10 cellular contexts compared by ENCODE assay signal in the genomic region with DNA sequence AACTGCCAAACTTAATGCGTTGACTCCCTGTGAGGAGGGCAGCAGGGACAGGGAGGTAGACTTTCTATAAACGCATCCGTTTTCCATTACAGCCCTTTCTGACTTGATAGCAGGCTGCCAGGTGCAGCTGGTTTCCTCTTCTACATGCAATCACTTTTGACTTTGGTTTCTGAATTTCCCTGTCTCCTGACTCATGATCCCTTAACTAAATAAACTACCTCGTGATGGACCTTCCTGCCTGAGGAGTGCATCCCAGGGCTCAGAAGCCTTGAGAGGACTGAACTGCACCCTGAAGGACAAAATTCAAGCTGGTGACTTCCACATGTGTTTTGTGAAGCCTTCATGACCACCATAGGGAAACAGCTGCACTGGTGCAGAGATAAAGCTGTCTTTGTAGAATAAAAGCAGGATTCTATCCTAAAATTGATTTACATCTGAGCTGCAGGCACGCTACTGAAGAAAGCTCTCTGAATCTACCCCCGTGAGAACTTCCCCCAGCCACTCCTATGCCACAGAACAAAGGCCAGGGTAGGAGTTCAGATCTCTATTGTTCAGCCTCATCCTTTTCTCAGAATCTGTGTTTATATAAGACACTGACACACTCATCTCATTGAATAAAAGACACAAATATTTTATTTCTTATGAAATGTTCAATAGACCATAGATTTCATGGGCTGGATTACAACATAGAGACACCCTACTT.
DNase-seq lines count a peak whose midpoint lies in the region; ATAC-seq, FAIRE-seq and TF ChIP-seq lines count a peak whose summit lies in the region.
"Had no signal": no experiment of that assay in that cellular context is flagged by ENCODE, and none has a peak within 500 bp of the region (broad histone marks: within the 10 kb centered on the region; RNA-seq: fewer than 3 reads in every experiment).

No MANE protein-coding gene starts in this region.

- no peaks in the 10 kb centered on the region for H4K20me1 ChIP-seq in GM12878 (ENCODE audit: control insufficient read depth, insufficient read depth)

- no peak overlapping the region for H3K4me3 ChIP-seq in Jurkat, Clone E6-1 (ENCODE audit: low read length)
- no peak overlapping the region for H3K4me3 ChIP-seq in GM12878

- CTCF ChIA-PET in GM12878 (lab: Yijun Ruan, JAX): interaction anchor here (1.0 to 1.3 kb wide), 2 partner anchors 24 to 261 kb away, joined by 3 read pairs; no protein-coding TSS in a partner anchor

- H3K4me1 Mint-ChIP-seq in nephron: peaks cover 10% of the 10 kb centered on the region

- whole genome bisulfite sequencing in GM12878 (ENCODE audit: insufficient coverage, insufficient replicate concordance, low lambda C conversion rate, missing lambda C conversion rate): 29% methylated on average over 6 of the region's 6 CpGs

- SMC1A ChIA-PET in GM12878 (lab: Charles Lee; ENCODE audit: uncharacterized antibody, unreplicated experiment): interaction anchor here (0.7 to 3.2 kb wide), 12 partner anchors 9 to 260 kb away, joined by 3 to 13 read pairs (median 4); no protein-coding TSS in a partner anchor

- no peak overlapping the region for H3K4me3 Mint-ChIP-seq in nephron

- TF ChIP-seq RAD21 in GM12878 (IDR thresholded peaks at IDR 0.05; ENCODE audit: insufficient read depth, low read depth, low read length): no peak

- no peaks in the 10 kb centered on the region for H3K79me2 ChIP-seq in GM12878 (ENCODE audit: control insufficient read depth, insufficient read depth, low read length)

- H3K4me2 ChIP-seq in GM12878 (ENCODE audit: control insufficient read depth, insufficient read depth): peak overlapping the region; percentile 20; the same call in 1 of the 2 replicates

- no peak for TF ChIP-seq POLR2A in GM12878 (IDR thresholded peaks at IDR 0.05; ENCODE audit: low read depth, low read length)

- H3K27ac Mint-ChIP-seq in nephron: peak overlapping the region in 2 of 3 experiments; percentile 45 to 50

- H3K9me3 ChIP-seq in GM12878 (replicated peaks; ENCODE audit: control insufficient read depth, insufficient read depth, low read length): no peaks in the 10 kb centered on the region

- intact Hi-C loops in GM12878 (cut with micrococcal nuclease; ENCODE audit: unreplicated experiment): no loop called here

- peak; percentile 47 for FAIRE-seq in GM12878 (lab: Jason Lieb, UNC)

- no peaks in the 10 kb centered on the region for H3K36me3 Mint-ChIP-seq in nephron (ENCODE audit: low read depth)

- BruUV-seq in GM12878 (replicated peaks; lab: Mats Ljungman, UMichigan): no TSS peak

- H3K4me1 ChIP-seq in GM12878 (ENCODE audit: control insufficient read depth, insufficient read depth, low read length): no peaks in the 10 kb centered on the region

- TF ChIP-seq EP300 in GM12878 (IDR thresholded peaks at IDR 0.05; ENCODE audit: borderline replicate concordance in 1 of 2, control insufficient read depth in 1 of 2, low read depth in 2 of 2, low read length in 2 of 2): no peak

- H3K27me3 Mint-ChIP-seq in nephron (ENCODE audit: low read depth): peaks cover 4% of the 10 kb centered on the region

- H3K27me3 ChIP-seq in GM12878 (replicated peaks in 1 of 2; ENCODE audit: control insufficient read depth in 2 of 2, insufficient read depth in 2 of 2, low read length in 1 of 2): no peaks in the 10 kb centered on the region

- in situ Hi-C loops in GM12878 (cut with MboI): no loop called here

- DNase-seq in EH (ENCODE audit: low read depth): peak; percentile 24
- peak; percentile 71 for DNase-seq in Jurkat, Clone E6-1 (ENCODE audit: low read depth, low spot score)
- DNase-seq in GM12878 (ENCODE audit: low read depth, low spot score): no peak
- DNase-seq in SIG-M5 (lab: John Stamatoyannopoulos, UW): no peak
- no peak for DNase-seq in NCI-H82 (lab: John Stamatoyannopoulos, UW)
- DNase-seq: Calu3, erythroblast had no signal

- POLR2A ChIA-PET in GM12878 (lab: Charles Lee): interaction anchor here (0.9 kb wide), 1 partner anchor 53 kb away, joined by 3 read pairs; no protein-coding TSS in a partner anchor

- H3K27ac ChIP-seq in GM12878 (ENCODE audit: control insufficient read depth, insufficient read depth): no peak overlapping the region

- H2AFZ ChIP-seq in GM12878 (ENCODE audit: control insufficient read depth, low read depth, low read length): no peak overlapping the region

- H3K9ac ChIP-seq in GM12878 (ENCODE audit: control insufficient read depth, insufficient read depth, low read length): no peak overlapping the region

- peak; percentile 35 for ATAC-seq in GM12878
- ATAC-seq in GM18519 (IDR thresholded peaks at IDR 0.05; ENCODE audit: low FRiP score, unreplicated experiment): no peak
- no peak for ATAC-seq in HG02588 (IDR thresholded peaks at IDR 0.05; ENCODE audit: unreplicated experiment)

- TF ChIP-seq CTCF in GM12878 (IDR thresholded peaks at IDR 0.05 in 2 of 3, conservative IDR thresholded peaks at IDR 0.05 in 1 of 3; ENCODE audit: control insufficient read depth in 2 of 3, extremely low read depth in 1 of 3, insufficient read depth in 1 of 3, low read depth in 3 of 3, low read length in 3 of 3) (no peak), nephron (IDR thresholded peaks at IDR 0.05; ENCODE audit: unreplicated experiment in 3 of 3) (no peak)

- no peaks in the 10 kb centered on the region for H3K36me3 ChIP-seq in GM12878 (ENCODE audit: control insufficient read depth in 2 of 2, insufficient read depth in 2 of 2, low read length in 1 of 2)

- RAD21 ChIA-PET in GM12878 (lab: Charles Lee; ENCODE audit: unreplicated experiment): interaction anchor here (0.8 to 2.2 kb wide), 8 partner anchors 9 to 566 kb away, joined by 3 to 14 read pairs (median 4); no protein-coding TSS in a partner anchor

- no peaks in the 10 kb centered on the region for H3K9me3 Mint-ChIP-seq in nephron

TF ChIP-seq in GM12878, 131 proteins besides CTCF, POLR2A, EP300 and RAD21:
- TF ChIP-seq TAF1 (IDR thresholded peaks at IDR 0.05; ENCODE audit: borderline replicate concordance, low read depth, low read length): no peak
- TF ChIP-seq PML (IDR thresholded peaks at IDR 0.05; ENCODE audit: low read length): no peak
- TF ChIP-seq, protein P1, sequence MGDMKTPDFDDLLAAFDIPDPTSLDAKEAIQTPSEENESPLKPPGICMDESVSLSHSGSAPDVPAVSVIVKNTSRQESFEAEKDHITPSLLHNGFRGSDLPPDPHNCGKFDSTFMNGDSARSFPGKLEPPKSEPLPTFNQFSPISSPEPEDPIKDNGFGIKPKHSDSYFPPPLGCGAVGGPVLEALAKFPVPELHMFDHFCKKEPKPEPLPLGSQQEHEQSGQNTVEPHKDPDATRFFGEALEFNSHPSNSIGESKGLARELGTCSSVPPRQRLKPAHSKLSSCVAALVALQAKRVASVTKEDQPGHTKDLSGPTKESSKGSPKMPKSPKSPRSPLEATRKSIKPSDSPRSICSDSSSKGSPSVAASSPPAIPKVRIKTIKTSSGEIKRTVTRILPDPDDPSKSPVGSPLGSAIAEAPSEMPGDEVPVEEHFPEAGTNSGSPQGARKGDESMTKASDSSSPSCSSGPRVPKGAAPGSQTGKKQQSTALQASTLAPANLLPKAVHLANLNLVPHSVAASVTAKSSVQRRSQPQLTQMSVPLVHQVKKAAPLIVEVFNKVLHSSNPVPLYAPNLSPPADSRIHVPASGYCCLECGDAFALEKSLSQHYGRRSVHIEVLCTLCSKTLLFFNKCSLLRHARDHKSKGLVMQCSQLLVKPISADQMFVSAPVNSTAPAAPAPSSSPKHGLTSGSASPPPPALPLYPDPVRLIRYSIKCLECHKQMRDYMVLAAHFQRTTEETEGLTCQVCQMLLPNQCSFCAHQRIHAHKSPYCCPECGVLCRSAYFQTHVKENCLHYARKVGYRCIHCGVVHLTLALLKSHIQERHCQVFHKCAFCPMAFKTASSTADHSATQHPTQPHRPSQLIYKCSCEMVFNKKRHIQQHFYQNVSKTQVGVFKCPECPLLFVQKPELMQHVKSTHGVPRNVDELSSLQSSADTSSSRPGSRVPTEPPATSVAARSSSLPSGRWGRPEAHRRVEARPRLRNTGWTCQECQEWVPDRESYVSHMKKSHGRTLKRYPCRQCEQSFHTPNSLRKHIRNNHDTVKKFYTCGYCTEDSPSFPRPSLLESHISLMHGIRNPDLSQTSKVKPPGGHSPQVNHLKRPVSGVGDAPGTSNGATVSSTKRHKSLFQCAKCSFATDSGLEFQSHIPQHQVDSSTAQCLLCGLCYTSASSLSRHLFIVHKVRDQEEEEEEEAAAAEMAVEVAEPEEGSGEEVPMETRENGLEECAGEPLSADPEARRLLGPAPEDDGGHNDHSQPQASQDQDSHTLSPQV (IDR thresholded peaks at IDR 0.05): no peak
TF ChIP-seq in GM12878: peak in this region for 0.

Comparison
In these comparisons a context has a peak if more than half of its experiments do, and no peak if none do; other contexts are left out.
1. DNase-seq: peak in EH (single experiment) and Jurkat, Clone E6-1 (single experiment); none in GM12878 (single experiment), SIG-M5 (single experiment) and NCI-H82 (single experiment).